Comparison of ENCODE assay signal across 9 cellular contexts in the genomic region with DNA sequence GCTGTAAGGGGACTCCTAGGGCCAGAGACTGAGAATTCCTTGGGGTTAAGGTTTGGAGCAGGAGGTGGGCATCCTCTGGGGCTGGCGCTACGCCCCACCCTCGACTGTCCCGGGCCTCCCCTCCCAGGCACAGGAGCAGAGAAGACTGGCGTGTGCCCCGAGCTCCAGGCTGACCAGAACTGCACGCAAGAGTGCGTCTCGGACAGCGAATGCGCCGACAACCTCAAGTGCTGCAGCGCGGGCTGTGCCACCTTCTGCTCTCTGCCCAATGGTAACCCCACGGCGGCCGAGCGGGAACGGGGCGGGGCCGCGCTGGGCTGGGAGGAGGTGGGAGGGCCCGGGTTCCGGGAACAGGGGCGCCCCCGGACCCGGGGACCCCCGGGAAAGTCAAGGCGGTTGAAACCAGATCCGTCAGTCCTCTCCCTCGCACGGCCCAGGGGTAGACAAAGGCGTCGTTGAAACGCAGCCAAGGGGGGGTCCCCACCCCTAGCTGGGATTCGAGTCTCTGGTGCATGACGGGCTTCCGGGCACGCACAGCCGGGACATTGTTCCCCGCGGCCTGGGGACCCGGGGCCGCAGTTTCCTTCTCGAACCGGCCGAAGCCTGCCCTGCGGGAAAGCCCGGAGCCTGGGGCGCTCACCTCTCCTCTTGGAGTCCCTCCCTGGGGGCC. TPM values are rescaled to one million over a fixed set of nuclear protein-coding genes. Genes with fewer than 3 reads are reported as not detected.
A peak's percentile ranks its signal among the peaks of the same experiment; 100 is the strongest.
DNase-seq lines count a peak whose midpoint lies in the region; ATAC-seq and TF ChIP-seq lines count a peak whose summit lies in the region.
"Had no signal": no experiment of that assay in that cellular context is flagged by ENCODE, and none has a peak within 500 bp of the region (broad histone marks: within the 10 kb centered on the region; RNA-seq: fewer than 3 reads in every experiment).

No MANE protein-coding gene starts in this region.

- no peak overlapping the region for H3K27ac Mint-ChIP-seq in stimulated activated effector memory CD8-positive, alpha-beta T cell treated with anti-CD3 and anti-CD28 coated beads, Interleukin-12 subunit alpha, Interleukin-12 subunit beta, amount 100 ng/mL, for 72 hours

- no peak for TF ChIP-seq CTCF in liver (IDR thresholded peaks at IDR 0.05; ENCODE audit: low read depth, low read length, missing input control)

- peak overlapping the region in 2 of 3 donors; percentile 23 to 43 for H3K4me3 ChIP-seq in liver (ENCODE audit: low read depth in 1 of 3, low read length in 3 of 3)
- H3K4me3 ChIP-seq: SJSA1 had no signal

- peaks cover 3 to 21% (median 5%) of the 10 kb centered on the region in 4 donors for H3K27me3 ChIP-seq in liver (ENCODE audit: control insufficient read depth in 4 of 4, insufficient read depth in 4 of 4, low read length in 3 of 4)

- H3K27ac ChIP-seq in liver (ENCODE audit: low read depth in 1 of 2, low read length in 2 of 2) = no peak overlapping the region
- H3K27ac ChIP-seq: SJSA1 had no signal

- DNase-seq in DMS153 (lab: John Stamatoyannopoulos, UW) (peak; percentile 55), NCI-H2196 treated with DMSO at 0.1 percent for 48 hours (lab: John Stamatoyannopoulos, UW; ENCODE audit: unreplicated experiment) (peak; percentile 60), cerebellar cortex (ENCODE audit: low spot score) (peak; percentile 12), NCI-H2107 treated with DMSO at 0.1 percent for 48 hours (lab: John Stamatoyannopoulos, UW; ENCODE audit: unreplicated experiment) (no peak), Kasumi-1 (lab: John Stamatoyannopoulos, UW) (no peak)
- peak; percentile 10 to 55 for DNase-seq in stimulated activated effector memory CD8-positive, alpha-beta T cell treated with anti-CD3 and anti-CD28 coated beads, Interleukin-12 subunit alpha, Interleukin-12 subunit beta, amount 100 ng/mL, for 72 hours (ENCODE audit: low spot score in 2 of 2)

- H3K9me3 Mint-ChIP-seq in stimulated activated effector memory CD8-positive, alpha-beta T cell treated with anti-CD3 and anti-CD28 coated beads, Interleukin-12 subunit alpha, Interleukin-12 subunit beta, amount 100 ng/mL, for 72 hours = no peaks in the 10 kb centered on the region

- no peak for TF ChIP-seq RAD21 in liver (IDR thresholded peaks at IDR 0.05)

- H3K36me3 Mint-ChIP-seq in stimulated activated effector memory CD8-positive, alpha-beta T cell treated with anti-CD3 and anti-CD28 coated beads, Interleukin-12 subunit alpha, Interleukin-12 subunit beta, amount 100 ng/mL, for 72 hours = no peaks in the 10 kb centered on the region

- H3K9ac ChIP-seq in liver (ENCODE audit: low read depth in 1 of 2, low read length in 2 of 2) = no peak overlapping the region

- H3K4me3 Mint-ChIP-seq in stimulated activated effector memory CD8-positive, alpha-beta T cell treated with anti-CD3 and anti-CD28 coated beads, Interleukin-12 subunit alpha, Interleukin-12 subunit beta, amount 100 ng/mL, for 72 hours = peak overlapping the region; percentile 59

- ATAC-seq in GM21447 (IDR thresholded peaks at IDR 0.05; ENCODE audit: unreplicated experiment) = peak; percentile 81
- peak; percentile 79 for ATAC-seq in stimulated activated effector memory CD8-positive, alpha-beta T cell treated with anti-CD3 and anti-CD28 coated beads, Interleukin-12 subunit alpha, Interleukin-12 subunit beta, amount 100 ng/mL, for 72 hours

- peaks cover 8% of the 10 kb centered on the region for H3K4me1 Mint-ChIP-seq in stimulated activated effector memory CD8-positive, alpha-beta T cell treated with anti-CD3 and anti-CD28 coated beads, Interleukin-12 subunit alpha, Interleukin-12 subunit beta, amount 100 ng/mL, for 72 hours

- H3K4me1 ChIP-seq in liver (ENCODE audit: control insufficient read depth in 4 of 4, insufficient read depth in 4 of 4, low read length in 3 of 4) = peaks cover 5 to 13% (median 11%) of the 10 kb centered on the region in 4 donors

- WGBS in liver = 3% methylated on average over 50 of the region's 50 CpGs

- H3K9me3 ChIP-seq in liver (ENCODE audit: control insufficient read depth in 4 of 4, low read length in 3 of 4) = no peaks in the 10 kb centered on the region
- H3K9me3 ChIP-seq: SJSA1 had no signal

- H3K36me3 ChIP-seq in liver (ENCODE audit: control insufficient read depth in 4 of 4, insufficient read depth in 3 of 4, low read depth in 1 of 4, low read length in 3 of 4) = no peaks in the 10 kb centered on the region
- H3K36me3 ChIP-seq: SJSA1 had no signal

TF ChIP-seq in liver, 16 proteins besides CTCF, POLR2A, EP300 and RAD21:
- TF ChIP-seq FOXA1 (IDR thresholded peaks at IDR 0.05) = no peak
- TF ChIP-seq MAX (IDR thresholded peaks at IDR 0.05) = no peak
- TF ChIP-seq FOXA2 (IDR thresholded peaks at IDR 0.05) = no peak
- no peak for TF ChIP-seq YY1 (IDR thresholded peaks at IDR 0.05)
- TF ChIP-seq, protein P1, sequence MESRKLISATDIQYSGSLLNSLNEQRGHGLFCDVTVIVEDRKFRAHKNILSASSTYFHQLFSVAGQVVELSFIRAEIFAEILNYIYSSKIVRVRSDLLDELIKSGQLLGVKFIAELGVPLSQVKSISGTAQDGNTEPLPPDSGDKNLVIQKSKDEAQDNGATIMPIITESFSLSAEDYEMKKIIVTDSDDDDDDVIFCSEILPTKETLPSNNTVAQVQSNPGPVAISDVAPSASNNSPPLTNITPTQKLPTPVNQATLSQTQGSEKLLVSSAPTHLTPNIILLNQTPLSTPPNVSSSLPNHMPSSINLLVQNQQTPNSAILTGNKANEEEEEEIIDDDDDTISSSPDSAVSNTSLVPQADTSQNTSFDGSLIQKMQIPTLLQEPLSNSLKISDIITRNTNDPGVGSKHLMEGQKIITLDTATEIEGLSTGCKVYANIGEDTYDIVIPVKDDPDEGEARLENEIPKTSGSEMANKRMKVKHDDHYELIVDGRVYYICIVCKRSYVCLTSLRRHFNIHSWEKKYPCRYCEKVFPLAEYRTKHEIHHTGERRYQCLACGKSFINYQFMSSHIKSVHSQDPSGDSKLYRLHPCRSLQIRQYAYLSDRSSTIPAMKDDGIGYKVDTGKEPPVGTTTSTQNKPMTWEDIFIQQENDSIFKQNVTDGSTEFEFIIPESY (IDR thresholded peaks at IDR 0.05) = no peak
- TF ChIP-seq TAF1 (conservative IDR thresholded peaks at IDR 0.05) = no peak
- TF ChIP-seq RXRA (IDR thresholded peaks at IDR 0.05) = no peak
- no peak for TF ChIP-seq SP1 (IDR thresholded peaks at IDR 0.05)
- no peak for TF ChIP-seq REST (IDR thresholded peaks at IDR 0.05)
- TF ChIP-seq HNF4A (conservative IDR thresholded peaks at IDR 0.05) = no peak
- TF ChIP-seq GABPA (IDR thresholded peaks at IDR 0.05 in 1 of 2, conservative IDR thresholded peaks at IDR 0.05 in 1 of 2) = no peak
- no peak for TF ChIP-seq HNF4G (IDR thresholded peaks at IDR 0.05)

RNA-seq across cellular contexts. Expression of gene WFDC2, which starts 0.8 kb away (rescaled TPM):
- not detected for total RNA-seq in liver
- 1 to 10 TPM; 1.3 to 1.8 TPM for polyA plus RNA-seq in liver
- total RNA-seq: SJSA1 had no signal

RNA-seq across cellular contexts. Expression of gene SPINT3, which starts 45.0 kb away (rescaled TPM):
- not detected for total RNA-seq in liver
- polyA plus RNA-seq in liver = not detected
- total RNA-seq: SJSA1 had no signal

RNA-seq across cellular contexts. Expression of gene PIGT, which starts 54.5 kb away (rescaled TPM):
- 10 to 100 TPM; 14.4 to 20.7 TPM for total RNA-seq in liver
- 10 to 100 TPM; 47.6 to 64.5 TPM for polyA plus RNA-seq in liver

Comparison
In these comparisons a context has a peak if more than half of its experiments do, and no peak if none do; other contexts are left out.
1. DNase-seq: peak in DMS153 (single experiment), NCI-H2196 treated with DMSO at 0.1 percent for 48 hours (single experiment), cerebellar cortex (single experiment) and stimulated activated effector memory CD8-positive, alpha-beta T cell treated with anti-CD3 and anti-CD28 coated beads, Interleukin-12 subunit alpha, Interleukin-12 subunit beta, amount 100 ng/mL, for 72 hours (2 of 2); none in NCI-H2107 treated with DMSO at 0.1 percent for 48 hours (single experiment) and Kasumi-1 (0 of 2).